In the genomic region with DNA sequence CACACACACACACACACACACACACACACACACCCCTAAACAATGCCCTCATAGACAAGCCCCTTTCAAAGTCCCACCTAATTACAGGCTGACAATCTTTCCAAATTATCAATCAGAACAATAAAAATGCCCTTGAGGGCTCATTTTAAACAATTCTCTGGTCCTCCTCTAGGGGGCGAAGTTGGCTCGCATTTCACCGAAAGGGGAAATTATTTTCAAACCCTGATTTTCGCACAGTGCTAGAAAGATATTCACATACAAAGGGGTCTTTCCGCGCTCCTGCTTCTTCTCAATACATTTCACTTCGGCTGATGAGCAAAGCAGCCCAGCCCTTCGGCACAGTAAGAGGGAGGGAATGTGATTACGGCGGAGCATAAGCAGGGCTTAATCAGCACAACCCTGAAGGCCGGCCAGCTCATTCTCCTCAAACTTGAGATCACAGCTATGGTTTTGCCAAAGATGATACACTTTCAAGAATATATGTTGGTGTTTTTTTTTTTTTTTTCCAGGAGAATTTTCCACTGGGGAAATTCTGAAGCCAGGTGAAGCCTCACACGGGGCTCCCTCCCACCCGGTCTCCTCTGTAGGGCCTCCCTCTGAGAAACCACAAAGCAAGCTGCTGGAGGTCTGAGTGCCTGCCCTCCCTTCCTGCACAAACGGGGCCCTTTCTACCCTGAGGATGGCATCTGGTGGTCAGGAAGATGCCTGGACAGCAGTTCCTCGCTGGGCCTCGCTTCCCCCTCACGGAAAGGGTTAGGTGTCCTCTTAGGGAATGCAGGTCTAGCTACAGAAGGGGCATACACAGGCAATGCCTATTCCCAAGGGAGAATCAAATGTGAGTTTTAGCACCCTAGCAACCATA, we compare ENCODE assay signal across 1 cellular context.
TF ChIP-seq lines count a peak whose summit lies in the region.

No MANE protein-coding gene starts in this region.

TF ChIP-seq in SK-N-SH treated with all-trans-retinoic acid at 6 μM for 48 hours, 23 proteins besides CTCF, POLR2A, EP300 and RAD21 (continued from another document):
- TF ChIP-seq, protein P1, sequence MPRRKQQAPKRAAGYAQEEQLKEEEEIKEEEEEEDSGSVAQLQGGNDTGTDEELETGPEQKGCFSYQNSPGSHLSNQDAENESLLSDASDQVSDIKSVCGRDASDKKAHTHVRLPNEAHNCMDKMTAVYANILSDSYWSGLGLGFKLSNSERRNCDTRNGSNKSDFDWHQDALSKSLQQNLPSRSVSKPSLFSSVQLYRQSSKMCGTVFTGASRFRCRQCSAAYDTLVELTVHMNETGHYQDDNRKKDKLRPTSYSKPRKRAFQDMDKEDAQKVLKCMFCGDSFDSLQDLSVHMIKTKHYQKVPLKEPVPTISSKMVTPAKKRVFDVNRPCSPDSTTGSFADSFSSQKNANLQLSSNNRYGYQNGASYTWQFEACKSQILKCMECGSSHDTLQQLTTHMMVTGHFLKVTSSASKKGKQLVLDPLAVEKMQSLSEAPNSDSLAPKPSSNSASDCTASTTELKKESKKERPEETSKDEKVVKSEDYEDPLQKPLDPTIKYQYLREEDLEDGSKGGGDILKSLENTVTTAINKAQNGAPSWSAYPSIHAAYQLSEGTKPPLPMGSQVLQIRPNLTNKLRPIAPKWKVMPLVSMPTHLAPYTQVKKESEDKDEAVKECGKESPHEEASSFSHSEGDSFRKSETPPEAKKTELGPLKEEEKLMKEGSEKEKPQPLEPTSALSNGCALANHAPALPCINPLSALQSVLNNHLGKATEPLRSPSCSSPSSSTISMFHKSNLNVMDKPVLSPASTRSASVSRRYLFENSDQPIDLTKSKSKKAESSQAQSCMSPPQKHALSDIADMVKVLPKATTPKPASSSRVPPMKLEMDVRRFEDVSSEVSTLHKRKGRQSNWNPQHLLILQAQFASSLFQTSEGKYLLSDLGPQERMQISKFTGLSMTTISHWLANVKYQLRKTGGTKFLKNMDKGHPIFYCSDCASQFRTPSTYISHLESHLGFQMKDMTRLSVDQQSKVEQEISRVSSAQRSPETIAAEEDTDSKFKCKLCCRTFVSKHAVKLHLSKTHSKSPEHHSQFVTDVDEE (CRISPR knock-in tag; IDR thresholded peaks at IDR 0.05): no peak
- TF ChIP-seq ISL1 (CRISPR knock-in tag; IDR thresholded peaks at IDR 0.05) (no peak), ZNF70 (CRISPR knock-in tag; IDR thresholded peaks at IDR 0.05) (no peak), TOX (CRISPR knock-in tag; IDR thresholded peaks at IDR 0.05; ENCODE audit: borderline replicate concordance) (no peak)
